ENCODE assay signal across 11 cellular contexts in the genomic region with DNA sequence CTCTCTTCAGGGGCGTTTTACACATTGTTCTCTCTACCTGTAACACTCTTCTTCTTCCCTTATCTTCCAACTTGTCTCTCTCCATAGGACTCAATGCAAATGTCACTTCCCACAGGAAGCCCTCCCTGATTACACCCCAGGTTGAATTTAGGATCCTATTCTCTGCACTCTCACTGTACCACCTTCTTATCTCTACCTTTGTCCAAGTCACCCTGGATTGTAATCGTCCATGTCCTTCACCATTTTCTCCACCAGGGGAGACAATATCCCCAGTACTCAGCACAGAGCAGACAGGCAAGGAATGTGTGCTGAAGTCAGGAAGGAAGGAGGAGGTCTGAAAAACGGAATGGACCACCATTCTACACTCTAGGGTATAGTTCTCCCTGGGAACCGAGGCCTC. TPM values are rescaled to one million over a fixed set of nuclear protein-coding genes. Genes with fewer than 3 reads are reported as not detected.
DNase-seq lines count a peak whose midpoint lies in the region; ATAC-seq, FAIRE-seq and TF ChIP-seq lines count a peak whose summit lies in the region.
"Had no signal": no experiment of that assay in that cellular context is flagged by ENCODE, and none has a peak within 500 bp of the region (broad histone marks: within the 10 kb centered on the region; RNA-seq: fewer than 3 reads in every experiment).

No MANE protein-coding gene starts in this region.

- H3K9me2 ChIP-seq in PC-3 (replicated peaks; ENCODE audit: low read length), result no peaks in the 10 kb centered on the region

- H3K4me1 ChIP-seq in PC-3 (ENCODE audit: insufficient read depth, low read length), result no peaks in the 10 kb centered on the region
- H3K4me1 ChIP-seq in HAP-1, result no peaks in the 10 kb centered on the region
- H3K4me1 ChIP-seq in stomach, result no peaks in the 10 kb centered on the region

- peaks cover 41 to 69% of the 10 kb centered on the region in 2 donors for H3K27me3 Mint-ChIP-seq in natural killer cell (ENCODE audit: low read depth in 2 of 2)
- H3K27me3 Mint-ChIP-seq in natural killer cell treated with Interleukin-12 subunit alpha and Interleukin-12 subunit beta and Interleukin-15 and Interleukin-18, amount 100 ng/mL, for 72 hours, result peaks cover 33 to 64% of the 10 kb centered on the region in 2 donors

- H3K9me3 Mint-ChIP-seq in natural killer cell, result peaks cover 0 to 3% of the 10 kb centered on the region in 2 donors
- peaks cover 4% of the 10 kb centered on the region for H3K9me3 Mint-ChIP-seq in natural killer cell treated with Interleukin-12 subunit alpha and Interleukin-12 subunit beta and Interleukin-15 and Interleukin-18, amount 100 ng/mL, for 72 hours

- no peaks in the 10 kb centered on the region for H3F3A ChIP-seq in PC-3 (ENCODE audit: low read length, unreplicated experiment)

- intact Hi-C loops in natural killer cell (cut with micrococcal nuclease) (no loop called here), PC-3 (cut with micrococcal nuclease) (no loop called here), stomach (cut with DNase I; ENCODE audit: low total_unique reads) (no loop called here)

- BruUV-seq in PC-3 (replicated peaks; lab: Mats Ljungman, UMichigan), result no TSS peak

- DNase-seq in natural killer cell (no peak), PC-3 (peak; percentile 13), foreskin fibroblast (peak in 1 of 2 donors; percentile 10), urothelium cell line (ENCODE audit: low spot score) (peak; percentile 12), HAP-1 (ENCODE audit: low spot score in 2 of 2) (no peak), kidney tubule cell (ENCODE audit: low spot score) (no peak), stomach (no peak)
- no peak for DNase-seq in natural killer cell treated with Interleukin-12 subunit alpha and Interleukin-12 subunit beta and Interleukin-15 and Interleukin-18, amount 100 ng/mL, for 72 hours (ENCODE audit: low spot score)
- DNase-seq: DMS79 had no signal

- H3K27ac ChIP-seq in PC-3 (ENCODE audit: low read length) (no peak overlapping the region), stomach (no peak overlapping the region)

- no peak for ATAC-seq in natural killer cell
- no peak for ATAC-seq in natural killer cell treated with Interleukin-12 subunit alpha and Interleukin-12 subunit beta and Interleukin-15 and Interleukin-18, amount 100 ng/mL, for 72 hours
- peak; percentile 69 for ATAC-seq in PC-3

- H3K36me3 ChIP-seq in PC-3 (ENCODE audit: low read depth, low read length) (no peaks in the 10 kb centered on the region), HAP-1 (replicated peaks) (no peaks in the 10 kb centered on the region), stomach (no peaks in the 10 kb centered on the region)

- 25 to 33% (median 28%) methylated on average over 4 of the region's 4 CpGs for WGBS in stomach, 5 donors

- no peaks in the 10 kb centered on the region for H4K20me1 ChIP-seq in PC-3 (ENCODE audit: low read length)

- H3K27me3 ChIP-seq in PC-3 (ENCODE audit: low read length) (peaks cover 27% of the 10 kb centered on the region), HAP-1 (ENCODE audit: low read depth) (no peaks in the 10 kb centered on the region), stomach (peaks cover 0 to 62% (median 2%) of the 10 kb centered on the region in 3 donors)

- H3K4me3 Mint-ChIP-seq in natural killer cell, result no peak overlapping the region
- H3K4me3 Mint-ChIP-seq in natural killer cell treated with Interleukin-12 subunit alpha and Interleukin-12 subunit beta and Interleukin-15 and Interleukin-18, amount 100 ng/mL, for 72 hours, result no peak overlapping the region
- H3K4me3 Mint-ChIP-seq: stimulated activated naive CD8-positive, alpha-beta T cell treated with anti-CD3 and anti-CD28 coated beads, Interleukin-15, Interleukin-2, amounts not matched to agents 100 ng/mL and 50 ng/mL, for 24 hours had no signal

- H3K9me3 ChIP-seq in PC-3 (ENCODE audit: low read length), result no peaks in the 10 kb centered on the region
- H3K9me3 ChIP-seq in HAP-1, result no peaks in the 10 kb centered on the region
- H3K9me3 ChIP-seq in stomach, result peaks cover 0 to 6% (median 1%) of the 10 kb centered on the region in 4 donors

- H2AFZ ChIP-seq in PC-3 (ENCODE audit: low read length), result no peak overlapping the region

- no peak overlapping the region for H3K9ac ChIP-seq in PC-3 (ENCODE audit: low read length)

- TF ChIP-seq EP300 in stomach (IDR thresholded peaks at IDR 0.05), result no peak

- no peak overlapping the region for H3K4me2 ChIP-seq in PC-3 (ENCODE audit: low read length)

- TF ChIP-seq POLR2A in stomach (IDR thresholded peaks at IDR 0.05), result no peak

- H3K36me3 Mint-ChIP-seq in natural killer cell, result no peaks in the 10 kb centered on the region
- no peaks in the 10 kb centered on the region for H3K36me3 Mint-ChIP-seq in natural killer cell treated with Interleukin-12 subunit alpha and Interleukin-12 subunit beta and Interleukin-15 and Interleukin-18, amount 100 ng/mL, for 72 hours

- no peak for FAIRE-seq in urothelium cell line (lab: Jason Lieb, UNC)

- CTCF ChIA-PET in PC-3 (lab: Charles Lee), result no interaction called here

- H3K4me3 ChIP-seq in PC-3 (ENCODE audit: low read length) (no peak overlapping the region), foreskin fibroblast (ENCODE audit: low read depth in 1 of 2, low read length in 2 of 2) (no peak overlapping the region), HAP-1 (no peak overlapping the region), stomach (no peak overlapping the region)

- no peaks in the 10 kb centered on the region for H3K4me1 Mint-ChIP-seq in natural killer cell
- no peaks in the 10 kb centered on the region for H3K4me1 Mint-ChIP-seq in natural killer cell treated with Interleukin-12 subunit alpha and Interleukin-12 subunit beta and Interleukin-15 and Interleukin-18, amount 100 ng/mL, for 72 hours (ENCODE audit: low read depth in 2 of 2)

- TF ChIP-seq CTCF in natural killer cell (IDR thresholded peaks at IDR 0.05), result peak; percentile 24
- peak; percentile 52 for TF ChIP-seq CTCF in PC-3 (conservative IDR thresholded peaks at IDR 0.05; ENCODE audit: low read depth, low read length)
- TF ChIP-seq CTCF in foreskin fibroblast (IDR thresholded peaks at IDR 0.05; ENCODE audit: low read depth, low read length), result peak; percentile 43
- TF ChIP-seq CTCF in stomach (IDR thresholded peaks at IDR 0.05), result peak in 2 of 7 experiments; percentile 6 to 9

- in situ Hi-C loops in HAP-1 (cut with MboI; ENCODE audit: low sequenced_read_pairs), result no loop called here

- H3K27ac Mint-ChIP-seq in natural killer cell, result no peak overlapping the region
- H3K27ac Mint-ChIP-seq in natural killer cell treated with Interleukin-12 subunit alpha and Interleukin-12 subunit beta and Interleukin-15 and Interleukin-18, amount 100 ng/mL, for 72 hours, result no peak overlapping the region
- H3K27ac Mint-ChIP-seq: stimulated activated naive CD8-positive, alpha-beta T cell treated with anti-CD3 and anti-CD28 coated beads, Interleukin-15, Interleukin-2, amounts not matched to agents 100 ng/mL and 50 ng/mL, for 24 hours had no signal

- POLR2A ChIA-PET in PC-3 (lab: Charles Lee; ENCODE audit: unreplicated experiment), result no interaction called here

- no peaks in the 10 kb centered on the region for H3K79me2 ChIP-seq in PC-3 (ENCODE audit: low read length)

RNA-seq across cellular contexts. Expression of a gene that starts 14.1 kb away (rescaled TPM):
- total RNA-seq in natural killer cell (not detected), PC-3 (2014; rRNA removed) (not detected in 2 replicates), stomach (not detected)
- total RNA-seq in natural killer cell treated with Interleukin-12 subunit alpha and Interleukin-12 subunit beta and Interleukin-15 and Interleukin-18, amount 100 ng/mL, for 72 hours, result not detected
- polyA plus RNA-seq in stomach, result not detected
- total RNA-seq: HT1080 had no signal

Comparison
In these comparisons a context has a peak if more than half of its experiments do, and no peak if none do; other contexts are left out.
1. DNase-seq: peak in PC-3 (single experiment) and urothelium cell line (single experiment); none in natural killer cell (single experiment), natural killer cell treated with Interleukin-12 subunit alpha and Interleukin-12 subunit beta and Interleukin-15 and Interleukin-18, amount 100 ng/mL, for 72 hours (single experiment), HAP-1 (0 of 2), kidney tubule cell (single experiment) and stomach (single experiment).